9 cellular contexts compared by ENCODE assay signal in genomic region chr3:98039322-98040024, GRCh38. TPM values are rescaled to one million over a fixed set of nuclear protein-coding genes. Genes with fewer than 3 reads are reported as not detected.
DNase-seq lines count a peak whose midpoint lies in the region; ATAC-seq, FAIRE-seq and TF ChIP-seq lines count a peak whose summit lies in the region.
"Had no signal": no experiment of that assay in that cellular context is flagged by ENCODE, and none has a peak within 500 bp of the region (broad histone marks: within the 10 kb centered on the region; RNA-seq: fewer than 3 reads in every experiment).

No MANE protein-coding gene starts in this region.

- TF ChIP-seq CTCF in activated B cell treated with CpG ODN at 0.5 μM for 24 hours (IDR thresholded peaks at IDR 0.05) (peak; percentile 60), kidney (IDR thresholded peaks at IDR 0.05; ENCODE audit: borderline replicate concordance, extremely low read depth, insufficient read depth) (peak; percentile 89)

- DNase-seq in AML-193 (lab: John Stamatoyannopoulos, UW) (peak; percentile 86 to 88), NCI-H2227 (lab: John Stamatoyannopoulos, UW; ENCODE audit: unreplicated experiment) (peak; percentile 75), activated B cell treated with CpG ODN at 0.5 μM for 24 hours (peak; percentile 36), kidney (no peak)
- DNase-seq in central memory CD8-positive, alpha-beta T cell (ENCODE audit: low spot score in 2 of 2), result peak; percentile 65 to 71
- DNase-seq in stimulated activated CD4-positive, alpha-beta T cell treated with anti-CD3 and anti-CD28 coated beads, Interleukin-1b, Interleukin-23, amount 100 ng/mL, for 4 hours (ENCODE audit: low read depth in 2 of 2), result peak; percentile 38 to 53

- H3K9me3 ChIP-seq in kidney (ENCODE audit: control insufficient read depth in 1 of 2, low read length in 2 of 2), result peaks cover 2 to 5% of the 10 kb centered on the region in 2 donors

- peaks cover 5% of the 10 kb centered on the region for H3K27me3 Mint-ChIP-seq in activated B cell treated with CpG ODN at 0.5 μM for 24 hours
- H3K27me3 Mint-ChIP-seq in central memory CD8-positive, alpha-beta T cell, result peaks cover 61% of the 10 kb centered on the region

- peak overlapping the region; percentile 52 to 77 for H3K4me3 ChIP-seq in kidney (ENCODE audit: low read length in 2 of 2)

- H3K27ac ChIP-seq in kidney (ENCODE audit: low read depth in 2 of 2, low read length in 2 of 2), result no peak overlapping the region

- FAIRE-seq in kidney (lab: Jason Lieb, UNC), result peak; percentile 86

- H3K27ac Mint-ChIP-seq in activated B cell treated with CpG ODN at 0.5 μM for 24 hours, result peak overlapping the region; percentile 41
- H3K27ac Mint-ChIP-seq in central memory CD8-positive, alpha-beta T cell (ENCODE audit: low read depth), result peak overlapping the region; percentile 14

- peaks cover 0 to 2% of the 10 kb centered on the region in 2 donors for H3K4me1 ChIP-seq in kidney (ENCODE audit: control insufficient read depth in 1 of 2, insufficient read depth in 1 of 2, low read depth in 1 of 2, low read length in 2 of 2)

- H3K36me3 Mint-ChIP-seq in activated B cell treated with CpG ODN at 0.5 μM for 24 hours (ENCODE audit: low read depth), result no peaks in the 10 kb centered on the region
- H3K36me3 Mint-ChIP-seq in central memory CD8-positive, alpha-beta T cell (ENCODE audit: insufficient read depth), result no peaks in the 10 kb centered on the region

- POLR2A ChIA-PET in activated B cell treated with CpG ODN at 0.5 μM for 24 hours (lab: Charles Lee), result no interaction called here

- H3K9ac ChIP-seq in kidney (ENCODE audit: low read length in 2 of 2), result peak overlapping the region in 1 of 2 donors; percentile 58

- peaks cover 5% of the 10 kb centered on the region for H3K4me1 Mint-ChIP-seq in activated B cell treated with CpG ODN at 0.5 μM for 24 hours
- peaks cover 5% of the 10 kb centered on the region for H3K4me1 Mint-ChIP-seq in central memory CD8-positive, alpha-beta T cell

- peaks cover 5% of the 10 kb centered on the region for H3K9me3 Mint-ChIP-seq in activated B cell treated with CpG ODN at 0.5 μM for 24 hours
- peaks cover 7% of the 10 kb centered on the region for H3K9me3 Mint-ChIP-seq in central memory CD8-positive, alpha-beta T cell

- intact Hi-C loops in activated B cell treated with CpG ODN at 0.5 μM for 24 hours (cut with micrococcal nuclease) (loop anchor here (1.0 to 5.0 kb wide), 8 partner anchors 217 to 773 kb away; partner anchors contain the start of genes ARL6, CLDND1, CPOX and CRYBG3), kidney (cut with DNase I) (loop anchor here (10.0 kb wide), 1 partner anchor 285 kb away; no protein-coding TSS in a partner anchor)

- CTCF ChIA-PET in activated B cell treated with CpG ODN at 0.5 μM for 24 hours (lab: Charles Lee), result interaction anchor here (0.8 to 3.9 kb wide), 13 partner anchors 9 to 776 kb away, joined by 3 to 14 read pairs (median 3); partner anchors contain the start of genes ARL6 and CLDND1

- H3K36me3 ChIP-seq in kidney (ENCODE audit: control insufficient read depth in 1 of 2, insufficient read depth in 2 of 2, low read length in 2 of 2), result no peaks in the 10 kb centered on the region

- ATAC-seq in GM19023 (IDR thresholded peaks at IDR 0.05; ENCODE audit: unreplicated experiment), result peak; percentile 96
- peak; percentile 91 for ATAC-seq in HG03196 (IDR thresholded peaks at IDR 0.05; ENCODE audit: unreplicated experiment)
- ATAC-seq in activated B cell treated with CpG ODN at 0.5 μM for 24 hours (ENCODE audit: low read depth), result peak; percentile 99
- ATAC-seq in central memory CD8-positive, alpha-beta T cell (replicated peaks; ENCODE audit: extremely low read depth, poor library complexity, severe bottlenecking), result peak; percentile 95

- H3K4me3 Mint-ChIP-seq in activated B cell treated with CpG ODN at 0.5 μM for 24 hours, result peak overlapping the region; percentile 80
- H3K4me3 Mint-ChIP-seq in central memory CD8-positive, alpha-beta T cell, result peak overlapping the region; percentile 57

RNA-seq across cellular contexts. Expression of gene GABRR3, which starts 4.4 kb away (rescaled TPM):
- total RNA-seq in activated B cell treated with CpG ODN at 0.5 μM for 24 hours, result not detected in 2 replicates
- not detected for total RNA-seq in kidney
- not detected for polyA plus RNA-seq in kidney (ENCODE audit: insufficient read depth, low read depth, low replicate concordance)

RNA-seq across cellular contexts. Expression of gene OR5AC2, which starts 47.5 kb away (rescaled TPM):
- total RNA-seq in activated B cell treated with CpG ODN at 0.5 μM for 24 hours, result not detected in 2 replicates
- not detected for total RNA-seq in kidney
- polyA plus RNA-seq in kidney (ENCODE audit: insufficient read depth, low read depth, low replicate concordance), result not detected
- total RNA-seq: T-helper 2 cell treated with Interferon-gamma antibody and Interleukin-4, amounts not matched to agents 100 ng/mL and 5 ng/mL, for 36 hours had no signal
